ENCODE assay signal across 29 cellular contexts in the genomic region with DNA sequence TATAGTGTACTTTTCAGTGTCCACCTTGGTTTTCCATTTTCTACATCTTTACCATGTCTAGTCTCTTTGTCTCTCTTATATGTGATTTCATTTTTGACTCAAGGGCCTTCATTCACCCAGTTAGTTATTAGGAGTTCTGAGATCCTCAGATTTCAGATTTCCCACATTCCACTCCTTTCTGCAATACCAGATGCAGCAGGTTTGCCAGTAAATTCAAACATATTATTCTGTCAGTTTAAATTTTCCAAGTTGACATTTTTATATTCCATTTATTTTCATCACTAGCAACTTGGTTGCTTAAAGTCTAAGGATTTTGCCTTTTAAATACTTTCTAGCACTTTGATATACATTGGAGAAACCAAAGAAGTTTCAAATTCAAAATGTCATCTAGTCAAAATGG.
"Had no signal": no experiment of that assay in that cellular context is flagged by ENCODE, and none has a peak within 500 bp of the region (broad histone marks: within the 10 kb centered on the region; RNA-seq: fewer than 3 reads in every experiment).

No MANE protein-coding gene starts in this region.

- H3K36me3 Mint-ChIP-seq: naive B cell; stimulated activated effector memory CD8-positive, alpha-beta T cell treated with anti-CD3 and anti-CD28 coated beads, Interleukin-12 subunit alpha, Interleukin-12 subunit beta, amount 100 ng/mL, for 72 hours had no signal

- H3K27me3 ChIP-seq: ascending aorta, brain microvascular endothelial cell, esophagus muscularis mucosa, pancreas, sigmoid colon, vagina had no signal

- H3K27ac Mint-ChIP-seq: activated naive CD4-positive, alpha-beta T cell treated with anti-CD3 and anti-CD28 coated beads for 36 hours; activated naive CD8-positive, alpha-beta T cell treated with anti-CD3 and anti-CD28 coated beads for 36 hours; activated T-helper 1 cell treated with anti-CD3 and anti-CD28 coated beads, Interleukin-12 subunit alpha, Interleukin-12 subunit beta, Interleukin-2, Interleukin-4 antibody, amounts not matched to agents 30 ng/mL and 10 ng/mL and 1 ng/mL, durations not matched to agents 14 hours and 24 hours and 36 hours; mesothelial cell of epicardium; naive B cell; stimulated activated effector memory CD8-positive, alpha-beta T cell treated with anti-CD3 and anti-CD28 coated beads, Interleukin-12 subunit alpha, Interleukin-12 subunit beta, amount 100 ng/mL, for 72 hours; stimulated activated naive CD8-positive, alpha-beta T cell treated with anti-CD3 and anti-CD28 coated beads, Interleukin-15, Interleukin-2, amounts not matched to agents 100 ng/mL and 50 ng/mL, for 24 hours; type B pancreatic cell had no signal

- H3K4me3 ChIP-seq: ascending aorta, esophagus muscularis mucosa, pancreas, psoas muscle, sigmoid colon, thoracic aorta, vagina had no signal

- ATAC-seq: activated CD4-positive, CD25-positive, alpha-beta regulatory T cell treated with anti-CD3 and anti-CD28 coated beads, Interleukin-2, amount 50 U/mL, for 24 hours; pancreas; psoas muscle; stimulated activated effector memory CD8-positive, alpha-beta T cell treated with anti-CD3 and anti-CD28 coated beads, Interleukin-12 subunit alpha, Interleukin-12 subunit beta, amount 100 ng/mL, for 72 hours had no signal

- H3K27ac ChIP-seq: ascending aorta, brain microvascular endothelial cell, esophagus muscularis mucosa, pancreas, psoas muscle, sigmoid colon, thoracic aorta, vagina, VCaP had no signal

- H3K4me3 Mint-ChIP-seq: activated naive CD4-positive, alpha-beta T cell treated with anti-CD3 and anti-CD28 coated beads for 36 hours; activated naive CD8-positive, alpha-beta T cell treated with anti-CD3 and anti-CD28 coated beads for 36 hours; activated T-helper 1 cell treated with anti-CD3 and anti-CD28 coated beads, Interleukin-12 subunit alpha, Interleukin-12 subunit beta, Interleukin-2, Interleukin-4 antibody, amounts not matched to agents 30 ng/mL and 10 ng/mL and 1 ng/mL, durations not matched to agents 14 hours and 24 hours and 36 hours; mesothelial cell of epicardium; naive B cell; stimulated activated effector memory CD8-positive, alpha-beta T cell treated with anti-CD3 and anti-CD28 coated beads, Interleukin-12 subunit alpha, Interleukin-12 subunit beta, amount 100 ng/mL, for 72 hours; stimulated activated naive CD8-positive, alpha-beta T cell treated with anti-CD3 and anti-CD28 coated beads, Interleukin-15, Interleukin-2, amounts not matched to agents 100 ng/mL and 50 ng/mL, for 24 hours; type B pancreatic cell had no signal

- H3K9me3 Mint-ChIP-seq: activated naive CD4-positive, alpha-beta T cell treated with anti-CD3 and anti-CD28 coated beads for 36 hours; activated naive CD8-positive, alpha-beta T cell treated with anti-CD3 and anti-CD28 coated beads for 36 hours; activated T-helper 1 cell treated with anti-CD3 and anti-CD28 coated beads, Interleukin-12 subunit alpha, Interleukin-12 subunit beta, Interleukin-2, Interleukin-4 antibody, amounts not matched to agents 30 ng/mL and 10 ng/mL and 1 ng/mL, durations not matched to agents 14 hours and 24 hours and 36 hours; naive B cell; stimulated activated effector memory CD8-positive, alpha-beta T cell treated with anti-CD3 and anti-CD28 coated beads, Interleukin-12 subunit alpha, Interleukin-12 subunit beta, amount 100 ng/mL, for 72 hours; stimulated activated naive CD8-positive, alpha-beta T cell treated with anti-CD3 and anti-CD28 coated beads, Interleukin-15, Interleukin-2, amounts not matched to agents 100 ng/mL and 50 ng/mL, for 24 hours; type B pancreatic cell had no signal

- H3K4me1 ChIP-seq: ascending aorta, pancreas had no signal

- H3K9me3 ChIP-seq: ascending aorta, esophagus muscularis mucosa, pancreas, psoas muscle, sigmoid colon, thoracic aorta, vagina had no signal

- H3K27me3 Mint-ChIP-seq: activated naive CD8-positive, alpha-beta T cell treated with anti-CD3 and anti-CD28 coated beads for 36 hours; naive B cell; stimulated activated naive CD8-positive, alpha-beta T cell treated with anti-CD3 and anti-CD28 coated beads, Interleukin-15, Interleukin-2, amounts not matched to agents 100 ng/mL and 50 ng/mL, for 24 hours; type B pancreatic cell had no signal

- H3K36me3 ChIP-seq: ascending aorta, brain microvascular endothelial cell, esophagus muscularis mucosa, pancreas, thoracic aorta, vagina had no signal

- DNase-seq: activated CD4-positive, alpha-beta T cell treated with anti-CD3 and anti-CD28 coated beads for 48 hours; activated CD4-positive, alpha-beta T cell treated with anti-CD3 and anti-CD28 coated beads, Interleukin-2, amount 50 U/mL, for 48 hours; activated CD8-positive, alpha-beta memory T cell treated with anti-CD3 and anti-CD28 coated beads for 24 hours; activated effector memory CD4-positive, alpha-beta T cell treated with anti-CD3 and anti-CD28 coated beads, Interleukin-2, amount 50 U/mL, for 16 hours; activated naive CD4-positive, alpha-beta T cell treated with anti-CD3 and anti-CD28 coated beads for 36 hours; activated naive CD8-positive, alpha-beta T cell treated with anti-CD3 and anti-CD28 coated beads for 36 hours; brain microvascular endothelial cell; cortex of kidney; head of caudate nucleus; hippocampal formation; left colon; naive B cell; nucleus accumbens; pancreas; psoas muscle; sigmoid colon; stimulated activated CD4-positive, alpha-beta T cell treated with anti-CD3 and anti-CD28 coated beads, Interleukin-4, amount 100 ng/mL, for 24 hours; T-helper 9 cell had no signal
